10 cellular contexts compared by ENCODE assay signal in genomic region chr1:12674358-12674757, GRCh38. TPM values are rescaled to one million over a fixed set of nuclear protein-coding genes. Genes with fewer than 3 reads are reported as not detected.
"Had no signal": no experiment of that assay in that cellular context is flagged by ENCODE, and none has a peak within 500 bp of the region (broad histone marks: within the 10 kb centered on the region; RNA-seq: fewer than 3 reads in every experiment).

No MANE protein-coding gene starts in this region.

- H3K4me2 ChIP-seq: KMS-11 had no signal

- H3K27ac ChIP-seq: KMS-11 had no signal

- H3K4me1 ChIP-seq: HAP-1 had no signal

- H3K4me3 ChIP-seq: HAP-1 had no signal

- H3K36me3 ChIP-seq: HAP-1 had no signal

- H3K9me3 ChIP-seq: HAP-1 had no signal

- ATAC-seq: HCT116 had no signal

- FAIRE-seq: HTR-8/SVneo had no signal

- H3K9ac ChIP-seq: KMS-11 had no signal

- DNase-seq: GOT3, H7, IMR-90, KBM-7 had no signal

RNA-seq across cellular contexts. Expression of gene AADACL4, which starts 30.5 kb away (rescaled TPM):
- total RNA-seq: H4, H7, HT-29, IMR-90 had no signal
- polyA plus RNA-seq: IMR-90 had no signal

RNA-seq across cellular contexts. Expression of gene AADACL3, which starts 41.6 kb away (rescaled TPM):
- total RNA-seq: H4, HT-29, IMR-90 had no signal
- polyA plus RNA-seq: IMR-90 had no signal
